In the genomic region with DNA sequence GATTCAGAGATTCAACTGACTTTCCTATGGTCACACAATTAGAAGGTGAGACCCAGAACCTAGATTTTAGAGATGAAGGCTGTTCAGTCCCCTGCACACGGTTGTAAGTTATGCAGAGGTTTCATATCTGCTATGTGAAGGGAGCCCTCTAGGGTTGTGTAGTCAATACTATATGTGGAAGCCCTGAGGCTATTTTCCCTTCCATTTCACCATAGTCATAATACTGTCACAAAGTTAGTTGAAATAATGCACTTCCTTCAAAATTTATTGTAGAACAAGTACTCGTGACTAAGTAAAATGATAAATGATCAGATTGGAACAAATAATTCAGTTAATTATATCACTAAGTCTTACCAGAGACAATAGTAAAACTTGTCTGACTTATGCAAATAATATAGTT, we compare ENCODE assay signal across 8 cellular contexts. TPM values are rescaled to one million over a fixed set of nuclear protein-coding genes. Genes with fewer than 3 reads are reported as not detected.
DNase-seq lines count a peak whose midpoint lies in the region; ATAC-seq and TF ChIP-seq lines count a peak whose summit lies in the region.

No MANE protein-coding gene starts in this region.

- TF ChIP-seq EP300 in stomach (IDR thresholded peaks at IDR 0.05): no peak

- H3K36me3 Mint-ChIP-seq in stimulated activated effector memory CD8-positive, alpha-beta T cell treated with anti-CD3 and anti-CD28 coated beads, Interleukin-12 subunit alpha, Interleukin-12 subunit beta, amount 100 ng/mL, for 72 hours: no peaks in the 10 kb centered on the region

- H3K9me3 ChIP-seq in colonic mucosa (no peaks in the 10 kb centered on the region), stomach (no peaks in the 10 kb centered on the region)

- H3K4me1 ChIP-seq in colonic mucosa (no peaks in the 10 kb centered on the region), stomach (peaks cover 0 to 12% (median 5%) of the 10 kb centered on the region in 4 donors)

- TF ChIP-seq CTCF in GM12874 (IDR thresholded peaks at IDR 0.05; ENCODE audit: insufficient read depth, low read depth, low read length): 0 out of 2 replicates have a peak, but pooled peaks have one; percentile 28
- peak; percentile 11 for TF ChIP-seq CTCF in colonic mucosa (IDR thresholded peaks at IDR 0.05)
- peak in 2 of 7 experiments; percentile 7 to 18 for TF ChIP-seq CTCF in stomach (IDR thresholded peaks at IDR 0.05)

- H3K4me3 ChIP-seq in colonic mucosa: no peak overlapping the region
- H3K4me3 ChIP-seq in stomach: no peak overlapping the region

- WGBS in stomach, 5 donors: 14 to 23% (median 20%) methylated on average over 2 of the region's 2 CpGs

- H3K36me3 ChIP-seq in colonic mucosa (no peaks in the 10 kb centered on the region), stomach (no peaks in the 10 kb centered on the region)

- no peak overlapping the region for H3K9ac ChIP-seq in colonic mucosa (ENCODE audit: low read depth in 2 of 2, low read length in 2 of 2)

- H3K27ac Mint-ChIP-seq in stimulated activated effector memory CD8-positive, alpha-beta T cell treated with anti-CD3 and anti-CD28 coated beads, Interleukin-12 subunit alpha, Interleukin-12 subunit beta, amount 100 ng/mL, for 72 hours: peak overlapping the region; percentile 11

- no peaks in the 10 kb centered on the region for H3K27me3 ChIP-seq in colonic mucosa
- peaks cover 0 to 4% (median 0%) of the 10 kb centered on the region in 3 donors for H3K27me3 ChIP-seq in stomach

- peak; percentile 53 for DNase-seq in HT-29 (ENCODE audit: low spot score)
- no peak for DNase-seq in colonic mucosa
- no peak for DNase-seq in stimulated activated effector memory CD8-positive, alpha-beta T cell treated with anti-CD3 and anti-CD28 coated beads, Interleukin-12 subunit alpha, Interleukin-12 subunit beta, amount 100 ng/mL, for 72 hours (ENCODE audit: low spot score in 2 of 2)
- DNase-seq in NCI-H187 (lab: John Stamatoyannopoulos, UW): no peak
- DNase-seq in NCI-H2227 treated with DMSO at 0.1 percent for 48 hours (lab: John Stamatoyannopoulos, UW): no peak
- no peak for DNase-seq in stomach

- H3K4me1 Mint-ChIP-seq in stimulated activated effector memory CD8-positive, alpha-beta T cell treated with anti-CD3 and anti-CD28 coated beads, Interleukin-12 subunit alpha, Interleukin-12 subunit beta, amount 100 ng/mL, for 72 hours: no peaks in the 10 kb centered on the region

- H3K9me3 Mint-ChIP-seq in stimulated activated effector memory CD8-positive, alpha-beta T cell treated with anti-CD3 and anti-CD28 coated beads, Interleukin-12 subunit alpha, Interleukin-12 subunit beta, amount 100 ng/mL, for 72 hours: no peaks in the 10 kb centered on the region

- no peak for TF ChIP-seq POLR2A in stomach (IDR thresholded peaks at IDR 0.05)

- H3K27ac ChIP-seq in colonic mucosa (no peak overlapping the region), stomach (no peak overlapping the region)

- ATAC-seq in GM21447 (IDR thresholded peaks at IDR 0.05; ENCODE audit: unreplicated experiment): peak; percentile 84
- peak; percentile 66 for ATAC-seq in stimulated activated effector memory CD8-positive, alpha-beta T cell treated with anti-CD3 and anti-CD28 coated beads, Interleukin-12 subunit alpha, Interleukin-12 subunit beta, amount 100 ng/mL, for 72 hours

- no peak overlapping the region for H3K4me3 Mint-ChIP-seq in stimulated activated effector memory CD8-positive, alpha-beta T cell treated with anti-CD3 and anti-CD28 coated beads, Interleukin-12 subunit alpha, Interleukin-12 subunit beta, amount 100 ng/mL, for 72 hours

- intact Hi-C loops in colonic mucosa (cut with DNase I) (loop anchor here (5.0 kb wide), 1 partner anchor 66 kb away; no protein-coding TSS in a partner anchor), stomach (cut with DNase I; ENCODE audit: low total_unique reads) (no loop called here)

RNA-seq across cellular contexts. Expression of a gene that starts 48.8 kb away (rescaled TPM):
- total RNA-seq in HT-29 (2014; rRNA removed; shearing (Covaris generic)): 33.7 and 37.0 TPM in 2 replicates
- total RNA-seq in colonic mucosa: 10 to 100 TPM; 68.1 to 71.8 TPM
- total RNA-seq in stomach: 10 to 100 TPM; 11.1 to 32.2 (median 22.3) TPM
- 1 to 10 TPM; 2.4 to 8.4 (median 3.2) TPM for polyA plus RNA-seq in stomach
